17 cellular contexts compared by ENCODE assay signal in the genomic region with DNA sequence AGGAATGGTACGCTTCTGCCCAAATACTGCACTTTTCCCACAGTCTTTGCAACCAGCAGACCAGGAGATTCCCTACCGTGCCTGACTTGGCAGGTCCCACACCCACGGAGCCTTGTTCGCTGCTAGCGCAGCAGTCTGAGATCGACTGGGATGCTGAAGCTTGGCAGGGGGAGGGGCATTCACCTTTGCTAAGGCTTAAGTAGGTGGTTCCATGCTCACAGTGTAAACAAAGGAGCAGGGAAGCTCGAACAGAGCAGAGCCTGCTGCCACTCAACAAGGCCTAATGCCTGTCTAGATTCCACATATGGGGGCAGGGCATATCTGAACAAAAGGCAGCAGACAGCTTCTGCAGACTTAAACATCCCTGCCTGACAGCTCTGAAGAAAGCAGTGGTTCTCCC.
"Had no signal": no experiment of that assay in that cellular context is flagged by ENCODE, and none has a peak within 500 bp of the region (broad histone marks: within the 10 kb centered on the region; RNA-seq: fewer than 3 reads in every experiment).

No MANE protein-coding gene starts in this region.

- DNase-seq: naive thymus-derived CD4-positive, alpha-beta T cell; natural killer cell; pancreas; right cardiac atrium; right lobe of liver; sigmoid colon; small intestine; stimulated activated CD4-positive, alpha-beta T cell treated with anti-CD3 and anti-CD28 coated beads, Interleukin-15, amount 100 ng/mL, for 24 hours; stimulated activated CD4-positive, alpha-beta T cell treated with anti-CD3 and anti-CD28 coated beads, Interleukin-2, amount 100 ng/mL, for 24 hours; stimulated activated CD4-positive, alpha-beta T cell treated with anti-CD3 and anti-CD28 coated beads, Interleukin-2, amount 100 ng/mL, for 48 hours; stimulated activated CD4-positive, alpha-beta T cell treated with anti-CD3 and anti-CD28 coated beads, Interleukin-4, amount 100 ng/mL, for 24 hours; stimulated activated naive B cell treated with anti-CD40 and anti-IgM and Interleukin-4, amounts not matched to agents 10 μg/mL and 1 μg/mL and 100 μg/mL, for 72 hours; stimulated activated naive CD4-positive, alpha-beta T cell treated with Interleukin-2 at 50 U/mL for 16 hours; stomach; thyroid gland; trophoblast cell; upper lobe of left lung had no signal
